Comparison of ENCODE assay signal across 33 cellular contexts in the genomic region with DNA sequence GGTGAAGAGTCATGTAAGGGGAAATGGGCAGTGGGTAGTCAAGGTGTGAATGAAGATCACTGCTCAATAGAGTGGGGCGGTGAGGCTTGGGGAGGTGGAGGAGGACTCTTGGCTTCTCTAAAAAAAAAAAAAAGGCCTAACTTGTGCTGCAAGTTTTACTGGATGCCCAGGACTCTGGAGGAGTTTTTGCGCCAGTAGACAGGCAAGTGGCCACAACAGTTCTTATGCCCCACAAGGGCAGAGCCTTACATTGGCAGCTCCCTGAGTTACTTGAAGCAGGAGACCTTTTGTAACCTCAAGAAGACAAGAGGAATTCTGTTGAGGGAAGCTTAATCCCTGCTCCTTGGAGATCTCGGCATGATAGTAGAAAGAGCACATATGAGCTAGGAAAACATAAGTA.
"Had no signal": no experiment of that assay in that cellular context is flagged by ENCODE, and none has a peak within 500 bp of the region (broad histone marks: within the 10 kb centered on the region; RNA-seq: fewer than 3 reads in every experiment).

No MANE protein-coding gene starts in this region.

- H3K9me3 ChIP-seq: adrenal gland, ascending aorta, breast epithelium, colonic mucosa, esophagus muscularis mucosa, gastroesophageal sphincter had no signal

- H3K4me1 ChIP-seq: colonic mucosa had no signal

- H3K27ac ChIP-seq: adrenal gland, ascending aorta, breast epithelium, cardiac muscle cell, colonic mucosa, esophagus muscularis mucosa, foreskin keratinocyte, gastroesophageal sphincter, WERI-Rb-1 had no signal

- H3K9me3 Mint-ChIP-seq: activated B cell treated with CpG ODN at 0.5 μM for 24 hours; activated CD8-positive, alpha-beta T cell treated with anti-CD3 and anti-CD28 coated beads for 36 hours; activated naive CD4-positive, alpha-beta T cell treated with anti-CD3 and anti-CD28 coated beads, Interleukin-2, amount 50 U/mL, for 24 hours; activated naive CD8-positive, alpha-beta T cell treated with anti-CD3 and anti-CD28 coated beads for 36 hours; activated naive CD8-positive, alpha-beta T cell treated with anti-CD3 and anti-CD28 coated beads, Interleukin-2, amount 50 U/mL, for 24 hours; activated T-cell treated with anti-CD3 and anti-CD28 coated beads, Interleukin-2, amount 50 U/mL, for 4 hours; activated T-helper 17 cell treated with anti-CD3 and anti-CD28 coated beads, Interleukin-2, amount 50 U/mL, for 72 hours; endodermal cell; T-helper 2 cell treated with Interferon-gamma antibody and Interleukin-4, amounts not matched to agents 5 μg/mL and 100 μg/mL, for 36 hours had no signal

- H3K27me3 Mint-ChIP-seq: activated CD8-positive, alpha-beta T cell treated with anti-CD3 and anti-CD28 coated beads for 36 hours; activated naive CD4-positive, alpha-beta T cell treated with anti-CD3 and anti-CD28 coated beads, Interleukin-2, amount 50 U/mL, for 24 hours; activated naive CD8-positive, alpha-beta T cell treated with anti-CD3 and anti-CD28 coated beads for 36 hours; activated naive CD8-positive, alpha-beta T cell treated with anti-CD3 and anti-CD28 coated beads, Interleukin-2, amount 50 U/mL, for 24 hours; activated T-helper 17 cell treated with anti-CD3 and anti-CD28 coated beads, Interleukin-2, amount 50 U/mL, for 72 hours; brain; T-helper 17 cell had no signal

- H3K27me3 ChIP-seq: adrenal gland, ascending aorta, breast epithelium, cardiac muscle cell, colonic mucosa, esophagus muscularis mucosa, gastroesophageal sphincter had no signal

- H3K4me3 Mint-ChIP-seq: activated B cell treated with CpG ODN at 0.5 μM for 24 hours; activated CD8-positive, alpha-beta T cell treated with anti-CD3 and anti-CD28 coated beads for 36 hours; activated naive CD4-positive, alpha-beta T cell treated with anti-CD3 and anti-CD28 coated beads, Interleukin-2, amount 50 U/mL, for 24 hours; activated naive CD8-positive, alpha-beta T cell treated with anti-CD3 and anti-CD28 coated beads for 36 hours; activated naive CD8-positive, alpha-beta T cell treated with anti-CD3 and anti-CD28 coated beads, Interleukin-2, amount 50 U/mL, for 24 hours; activated T-cell treated with anti-CD3 and anti-CD28 coated beads, Interleukin-2, amount 50 U/mL, for 4 hours; activated T-helper 17 cell treated with anti-CD3 and anti-CD28 coated beads, Interleukin-2, amount 50 U/mL, for 72 hours; brain; endodermal cell; T-helper 17 cell; T-helper 2 cell treated with Interferon-gamma antibody and Interleukin-4, amounts not matched to agents 5 μg/mL and 100 μg/mL, for 36 hours had no signal

- H3K36me3 Mint-ChIP-seq: activated naive CD4-positive, alpha-beta T cell treated with anti-CD3 and anti-CD28 coated beads, Interleukin-2, amount 50 U/mL, for 24 hours; activated naive CD8-positive, alpha-beta T cell treated with anti-CD3 and anti-CD28 coated beads for 36 hours; brain had no signal

- DNase-seq: activated B cell treated with CpG ODN at 0.5 μM for 24 hours; activated CD4-positive, alpha-beta T cell treated with anti-CD3 and anti-CD28 coated beads for 48 hours; activated CD4-positive, alpha-beta T cell treated with anti-CD3 and anti-CD28 coated beads, Interleukin-2, amount 50 U/mL, for 1 hour; activated CD4-positive, alpha-beta T cell treated with anti-CD3 and anti-CD28 coated beads, Interleukin-2, amount 50 U/mL, for 48 hours; activated CD8-positive, alpha-beta memory T cell treated with anti-CD3 and anti-CD28 coated beads for 24 hours; activated CD8-positive, alpha-beta T cell treated with anti-CD3 and anti-CD28 coated beads for 36 hours; activated effector memory CD4-positive, alpha-beta T cell treated with Interleukin-2 at 50 U/mL for 16 hours; activated gamma-delta T cell treated with Interleukin-2 at 50 U/mL for 16 hours; activated naive CD4-positive, alpha-beta T cell treated with Interleukin-2 at 50 U/mL for 16 hours; activated naive CD8-positive, alpha-beta T cell treated with anti-CD3 and anti-CD28 coated beads for 36 hours; activated naive CD8-positive, alpha-beta T cell treated with anti-CD3 and anti-CD28 coated beads, Interleukin-2, amount 50 U/mL, for 24 hours; activated T-cell treated with anti-CD3 and anti-CD28 coated beads, Interleukin-2, amount 50 U/mL, for 4 hours; adrenal gland; central memory CD4-positive, alpha-beta T cell; cerebellar nuclear complex; colonic mucosa; effector CD8-positive, alpha-beta T cell; endodermal cell; foreskin keratinocyte; T-helper 1 cell; T-helper 17 cell; T1000 had no signal

- H3K4me3 ChIP-seq: adrenal gland, ascending aorta, breast epithelium, cardiac muscle cell, colonic mucosa, esophagus muscularis mucosa, gastroesophageal sphincter had no signal

- ATAC-seq: activated CD4-positive, CD25-positive, alpha-beta regulatory T cell treated with anti-CD3 and anti-CD28 coated beads, Interleukin-2, amount 50 U/mL, for 24 hours; activated CD8-positive, alpha-beta T cell treated with anti-CD3 and anti-CD28 coated beads for 36 hours; activated naive CD8-positive, alpha-beta T cell treated with anti-CD3 and anti-CD28 coated beads, Interleukin-2, amount 50 U/mL, for 24 hours; activated T-cell treated with anti-CD3 and anti-CD28 coated beads, Interleukin-2, amount 50 U/mL, for 4 hours; activated T-helper 17 cell treated with anti-CD3 and anti-CD28 coated beads, Interleukin-2, amount 50 U/mL, for 72 hours; foreskin keratinocyte; gastroesophageal sphincter; T-helper 17 cell had no signal

- H3K36me3 ChIP-seq: adrenal gland, ascending aorta, breast epithelium, cardiac muscle cell, colonic mucosa, esophagus muscularis mucosa, gastroesophageal sphincter, WERI-Rb-1 had no signal

- H3K27ac Mint-ChIP-seq: activated B cell treated with CpG ODN at 0.5 μM for 24 hours; activated CD8-positive, alpha-beta T cell treated with anti-CD3 and anti-CD28 coated beads for 36 hours; activated naive CD4-positive, alpha-beta T cell treated with anti-CD3 and anti-CD28 coated beads, Interleukin-2, amount 50 U/mL, for 24 hours; activated naive CD8-positive, alpha-beta T cell treated with anti-CD3 and anti-CD28 coated beads for 36 hours; activated naive CD8-positive, alpha-beta T cell treated with anti-CD3 and anti-CD28 coated beads, Interleukin-2, amount 50 U/mL, for 24 hours; activated T-helper 17 cell treated with anti-CD3 and anti-CD28 coated beads, Interleukin-2, amount 50 U/mL, for 72 hours; endodermal cell; T-helper 17 cell; T-helper 2 cell treated with Interferon-gamma antibody and Interleukin-4, amounts not matched to agents 5 μg/mL and 100 μg/mL, for 36 hours had no signal
